10 cellular contexts compared by ENCODE assay signal in the genomic region with DNA sequence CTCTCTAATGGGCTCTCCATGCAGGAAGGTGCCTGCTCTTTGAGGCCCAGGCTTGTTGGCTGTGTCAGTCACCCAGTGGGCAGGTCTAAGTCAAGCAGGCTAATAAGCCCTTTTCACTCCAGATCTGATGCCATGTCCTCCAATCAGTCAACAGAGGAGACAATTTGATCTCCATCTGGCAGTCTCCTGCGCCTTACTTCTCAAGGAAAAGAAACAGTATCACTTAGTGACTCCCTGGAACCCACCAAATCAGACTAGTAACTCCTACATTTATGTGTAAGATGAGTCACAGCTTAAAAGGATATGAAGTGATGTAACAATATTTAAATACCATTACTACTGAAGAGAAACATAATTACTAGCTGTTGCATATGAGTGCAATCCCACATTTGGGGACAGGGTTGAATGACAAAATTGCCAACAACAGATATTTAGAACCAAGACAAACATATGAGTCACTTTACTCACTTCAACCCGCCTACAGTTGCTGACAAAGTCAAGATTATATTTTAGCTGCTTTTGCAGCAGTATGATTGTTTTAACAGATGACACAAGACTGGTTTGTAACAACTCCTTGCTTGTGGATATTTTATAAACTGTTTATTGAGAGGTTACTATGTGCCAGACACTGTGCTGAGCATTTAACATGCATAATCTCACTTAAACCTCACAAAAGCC.
A peak's percentile ranks its signal among the peaks of the same experiment; 100 is the strongest.
DNase-seq lines count a peak whose midpoint lies in the region; ATAC-seq and TF ChIP-seq lines count a peak whose summit lies in the region.
"Had no signal": no experiment of that assay in that cellular context is flagged by ENCODE, and none has a peak within 500 bp of the region (broad histone marks: within the 10 kb centered on the region; RNA-seq: fewer than 3 reads in every experiment).

No MANE protein-coding gene starts in this region.

- no peak for TF ChIP-seq CTCF in choroid plexus epithelial cell (conservative IDR thresholded peaks at IDR 0.05; ENCODE audit: low read depth, low read length)
- no peak for TF ChIP-seq CTCF in nephron progenitor cell (IDR thresholded peaks at IDR 0.05)

- H3K27me3 Mint-ChIP-seq in IgD-negative memory B cell (no peaks in the 10 kb centered on the region), nephron progenitor cell (ENCODE audit: low read depth, poor library complexity) (no peaks in the 10 kb centered on the region)

- DNase-seq in NCI-H2227 (lab: John Stamatoyannopoulos, UW; ENCODE audit: unreplicated experiment) (peak; percentile 45), NCI-H2227 treated with DMSO at 0.1 percent for 48 hours (lab: John Stamatoyannopoulos, UW) (no peak), choroid plexus epithelial cell (ENCODE audit: low read depth) (peak; percentile 45), nephron progenitor cell (no peak), UCSD-AML1 (lab: John Stamatoyannopoulos, UW; ENCODE audit: unreplicated experiment) (no peak)
- DNase-seq: NCI-H774 had no signal

- H3K27ac Mint-ChIP-seq in IgD-negative memory B cell (peak overlapping the region; percentile 21 to 88 (median 41)), nephron progenitor cell (peak overlapping the region; percentile 72)
- H3K27ac Mint-ChIP-seq: neural progenitor cell had no signal

- H3K4me3 Mint-ChIP-seq in IgD-negative memory B cell, result peak overlapping the region in 3 of 4 donors; percentile 37 to 67 (median 43)
- H3K4me3 Mint-ChIP-seq in nephron progenitor cell, result no peak overlapping the region
- H3K4me3 Mint-ChIP-seq: neural progenitor cell had no signal

- H3K9me3 Mint-ChIP-seq in IgD-negative memory B cell (no peaks in the 10 kb centered on the region), nephron progenitor cell (no peaks in the 10 kb centered on the region)
- H3K9me3 Mint-ChIP-seq: neural progenitor cell had no signal

- H3K4me1 Mint-ChIP-seq in IgD-negative memory B cell (peaks cover 54 to 69% (median 62%) of the 10 kb centered on the region in 3 donors), nephron progenitor cell (peaks cover 59% of the 10 kb centered on the region)

- peaks cover 5% of the 10 kb centered on the region for H3K36me3 Mint-ChIP-seq in IgD-negative memory B cell
- peaks cover 4% of the 10 kb centered on the region for H3K36me3 Mint-ChIP-seq in nephron progenitor cell (ENCODE audit: low read depth)
- H3K36me3 Mint-ChIP-seq: neural progenitor cell had no signal

- ATAC-seq in HG02759 (IDR thresholded peaks at IDR 0.05; ENCODE audit: unreplicated experiment), result no peak
- ATAC-seq in GM19467 (IDR thresholded peaks at IDR 0.05; ENCODE audit: unreplicated experiment), result no peak

- H3K4me3 ChIP-seq in choroid plexus epithelial cell (ENCODE audit: low read depth, low read length), result no peak overlapping the region
- H3K4me3 ChIP-seq: neural progenitor cell had no signal

Comparison
In these comparisons a context has a peak if more than half of its experiments do, and no peak if none do; other contexts are left out.
1. DNase-seq: peak in NCI-H2227 (single experiment) and choroid plexus epithelial cell (single experiment); none in NCI-H2227 treated with DMSO at 0.1 percent for 48 hours (single experiment), nephron progenitor cell (single experiment) and UCSD-AML1 (single experiment).